Comparison of ENCODE assay signal across 2 cellular contexts in the genomic region with DNA sequence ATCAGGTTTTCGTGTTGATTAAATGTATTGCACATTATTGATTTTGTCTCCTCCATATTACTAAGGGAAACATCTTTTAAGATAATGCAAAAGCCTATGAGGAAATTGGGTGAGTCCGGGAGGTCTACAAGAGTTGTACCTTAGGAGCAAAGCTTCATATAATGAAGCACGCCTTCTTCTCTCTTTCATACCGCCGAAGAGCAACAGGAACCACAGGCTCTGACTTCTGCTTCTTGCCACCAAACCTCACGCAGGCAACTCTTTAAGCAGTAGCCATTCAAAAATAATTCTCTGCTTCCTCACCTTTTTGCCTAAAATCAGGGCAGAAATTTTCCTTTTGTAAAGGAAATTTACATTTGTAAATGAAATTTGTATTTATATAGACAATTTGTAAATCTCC.
TF ChIP-seq lines count a peak whose summit lies in the region.

No MANE protein-coding gene starts in this region.

TF ChIP-seq in GM23338, 12 proteins besides CTCF, POLR2A, EP300 and RAD21 (continued from another document):
- no peak for TF ChIP-seq ETS1 (IDR thresholded peaks at IDR 0.05)
- TF ChIP-seq NANOG (IDR thresholded peaks at IDR 0.05; ENCODE audit: borderline replicate concordance), result no peak
- no peak for TF ChIP-seq ZNF331 (CRISPR knock-in tag; IDR thresholded peaks at IDR 0.05; ENCODE audit: low read depth)
- no peak for TF ChIP-seq ZNF114 (CRISPR knock-in tag; IDR thresholded peaks at IDR 0.05)
- TF ChIP-seq EZH2 (IDR thresholded peaks at IDR 0.05; ENCODE audit: low read depth, unreplicated experiment), result no peak
- TF ChIP-seq STAT1 (IDR thresholded peaks at IDR 0.05; ENCODE audit: unreplicated experiment), result no peak
- no peak for TF ChIP-seq POLR2AphosphoS5 (IDR thresholded peaks at IDR 0.05; ENCODE audit: low read depth)
- TF ChIP-seq REST (IDR thresholded peaks at IDR 0.05; ENCODE audit: unreplicated experiment), result no peak
- TF ChIP-seq ZNF462 (CRISPR knock-in tag; IDR thresholded peaks at IDR 0.05), result no peak

TF ChIP-seq in H1, 55 proteins besides CTCF, POLR2A, EP300 and RAD21 (continued from another document):
- TF ChIP-seq, protein P1, sequence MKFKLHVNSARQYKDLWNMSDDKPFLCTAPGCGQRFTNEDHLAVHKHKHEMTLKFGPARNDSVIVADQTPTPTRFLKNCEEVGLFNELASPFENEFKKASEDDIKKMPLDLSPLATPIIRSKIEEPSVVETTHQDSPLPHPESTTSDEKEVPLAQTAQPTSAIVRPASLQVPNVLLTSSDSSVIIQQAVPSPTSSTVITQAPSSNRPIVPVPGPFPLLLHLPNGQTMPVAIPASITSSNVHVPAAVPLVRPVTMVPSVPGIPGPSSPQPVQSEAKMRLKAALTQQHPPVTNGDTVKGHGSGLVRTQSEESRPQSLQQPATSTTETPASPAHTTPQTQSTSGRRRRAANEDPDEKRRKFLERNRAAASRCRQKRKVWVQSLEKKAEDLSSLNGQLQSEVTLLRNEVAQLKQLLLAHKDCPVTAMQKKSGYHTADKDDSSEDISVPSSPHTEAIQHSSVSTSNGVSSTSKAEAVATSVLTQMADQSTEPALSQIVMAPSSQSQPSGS (IDR thresholded peaks at IDR 0.05; ENCODE audit: low read length), result no peak
- no peak for TF ChIP-seq RXRA (IDR thresholded peaks at IDR 0.05; ENCODE audit: insufficient read depth, low read depth, low read length)
TF ChIP-seq in H1: peak in this region for 0.
